ENCODE assay signal across 8 cellular contexts in genomic region chr2:231361701-231362588, GRCh38. TPM values are rescaled to one million over a fixed set of nuclear protein-coding genes. Genes with fewer than 3 reads are reported as not detected.
DNase-seq lines count a peak whose midpoint lies in the region; ATAC-seq, FAIRE-seq and TF ChIP-seq lines count a peak whose summit lies in the region.

No MANE protein-coding gene starts in this region.

- no peaks in the 10 kb centered on the region for H3K36me3 Mint-ChIP-seq in Caco-2 (ENCODE audit: insufficient read depth, unreplicated experiment)

- H3K27ac Mint-ChIP-seq in Caco-2 (ENCODE audit: unreplicated experiment) = no peak overlapping the region

- peak overlapping the region; percentile 72; the same call in 1 of the 2 replicates for H2AK5ac ChIP-seq in H1 (ENCODE audit: low read depth, low read length)

- no peaks in the 10 kb centered on the region for H3K27me3 Mint-ChIP-seq in Caco-2 (ENCODE audit: insufficient read depth, unreplicated experiment)

- H2BK12ac ChIP-seq in H1 (ENCODE audit: low read depth, low read length) = peak overlapping the region; percentile 75; the same call in 1 of the 2 replicates

- H2BK15ac ChIP-seq in H1 (ENCODE audit: low read length) = peak overlapping the region; percentile 92

- in situ Hi-C loops in G401 (cut with HindIII; ENCODE audit: low sequenced_read_pairs) = no loop called here

- 87% methylated on average over 12 of the region's 12 CpGs; no CpG with 5 or more reads in 1 of the 2 experiments for WGBS in H1 (ENCODE audit: extremely low coverage in 1 of 2, insufficient coverage in 1 of 2, insufficient read length in 1 of 2, insufficient replicate concordance in 2 of 2, low coverage in 1 of 2, low lambda C conversion rate in 2 of 2, missing lambda C conversion rate in 1 of 2), 2 experiments

- no peak overlapping the region for H3K23ac ChIP-seq in H1 (ENCODE audit: insufficient read length)

- no peaks in the 10 kb centered on the region for H3F3A ChIP-seq in Loucy (ENCODE audit: low read depth)

- no peaks in the 10 kb centered on the region for H3K79me2 ChIP-seq in Loucy (ENCODE audit: insufficient read depth, low read length)
- no peaks in the 10 kb centered on the region for H3K79me2 ChIP-seq in H1 (ENCODE audit: control insufficient read depth in 1 of 2, insufficient read depth in 2 of 2, low read length in 2 of 2)

- H4K20me1 ChIP-seq in Loucy (ENCODE audit: insufficient read depth, low read length, poor library complexity, severe bottlenecking) = no peaks in the 10 kb centered on the region
- H4K20me1 ChIP-seq in H1 (replicated peaks in 1 of 2; ENCODE audit: control insufficient read depth in 1 of 2, insufficient read depth in 2 of 2, low read length in 2 of 2) = no peaks in the 10 kb centered on the region

- H2BK20ac ChIP-seq in H1 (ENCODE audit: low read length) = peak overlapping the region; percentile 61; the same call in 1 of the 2 replicates

- H3K18ac ChIP-seq in H1 (ENCODE audit: extremely low read depth, low read length) = no peak overlapping the region

- intact Hi-C loops in uterus (cut with DNase I; ENCODE audit: low total_unique reads) = no loop called here
- intact Hi-C loops in Caco-2 (cut with micrococcal nuclease; ENCODE audit: unreplicated experiment) = no loop called here

- H3K9me3 ChIP-seq in Loucy (ENCODE audit: insufficient read depth, low read depth, low read length) = no peaks in the 10 kb centered on the region
- no peaks in the 10 kb centered on the region for H3K9me3 ChIP-seq in H1 (ENCODE audit: insufficient read depth in 2 of 2, low read depth in 1 of 2, low read length in 1 of 2)
- no peaks in the 10 kb centered on the region for H3K9me3 ChIP-seq in uterus
- H3K9me3 ChIP-seq in Caco-2 = no peaks in the 10 kb centered on the region

- H3K4me1 Mint-ChIP-seq in Caco-2 (ENCODE audit: low read depth, unreplicated experiment) = peaks cover 18% of the 10 kb centered on the region

- no peaks in the 10 kb centered on the region for H3K9me3 Mint-ChIP-seq in Caco-2 (ENCODE audit: unreplicated experiment)

- TF ChIP-seq EP300 in H1 (IDR thresholded peaks at IDR 0.05; ENCODE audit: borderline replicate concordance in 1 of 2, low read depth in 2 of 2, low read length in 2 of 2) = no peak

- ATAC-seq in GM18511 (IDR thresholded peaks at IDR 0.05; ENCODE audit: unreplicated experiment) = peak; percentile 96
- peak; percentile 98 for ATAC-seq in GM21619 (IDR thresholded peaks at IDR 0.05; ENCODE audit: unreplicated experiment)

- CTCF ChIA-PET in H1 (lab: Charles Lee; ENCODE audit: partially characterized antibody) = interaction anchor here (0.7 to 26.8 kb wide), 12 partner anchors 11 to 179 kb away, joined by 3 to 617 read pairs (median 5); partner anchors contain the start of gene B3GNT7
- CTCF ChIA-PET in Caco-2 (lab: Charles Lee) = no interaction called here

- peak overlapping the region; percentile 61 for H2AFZ ChIP-seq in Loucy (ENCODE audit: low read length)
- H2AFZ ChIP-seq in H1 (ENCODE audit: low read length) = no peak overlapping the region

- no peak for DNase-seq in H1 (ENCODE audit: low read depth in 1 of 2, low spot score in 2 of 2)
- no peak for DNase-seq in uterus
- DNase-seq in Caco-2 = no peak
- DNase-seq in G401 (ENCODE audit: low spot score) = no peak
- no peak for DNase-seq in DMS53 (lab: John Stamatoyannopoulos, UW)

- H3K14ac ChIP-seq in H1 (ENCODE audit: insufficient read length) = no peak overlapping the region

- no peak overlapping the region for H4K5ac ChIP-seq in H1 (ENCODE audit: insufficient read length, low read depth, low read length)

- H3K27me3 ChIP-seq in Loucy (ENCODE audit: insufficient read depth, low read length, poor library complexity, severe bottlenecking) (no peaks in the 10 kb centered on the region), H1 (replicated peaks in 1 of 4; ENCODE audit: control insufficient read depth in 3 of 4, extremely low read depth in 1 of 4, insufficient read depth in 3 of 4, low read length in 3 of 4) (no peaks in the 10 kb centered on the region), uterus (no peaks in the 10 kb centered on the region), Caco-2 (replicated peaks; ENCODE audit: control insufficient read depth, insufficient read depth, low read length) (no peaks in the 10 kb centered on the region)

- H4K91ac ChIP-seq in H1 (replicated peaks; ENCODE audit: insufficient read length, low read length) = peak overlapping the region; percentile 22

- H4K8ac ChIP-seq in H1 (ENCODE audit: extremely low read depth, insufficient read depth, low read length) = no peak overlapping the region

- no peak for FAIRE-seq in H1 (lab: Jason Lieb, UNC)

- H3K56ac ChIP-seq in H1 (replicated peaks; ENCODE audit: insufficient read length, low read depth, low read length) = no peak overlapping the region

- TF ChIP-seq CTCF in Loucy (conservative IDR thresholded peaks at IDR 0.05; ENCODE audit: low read length) = peak; percentile 46
- peak in 1 of 3 experiments; percentile 11; a peak in 1 of 4 replicates for TF ChIP-seq CTCF in H1 (IDR thresholded peaks at IDR 0.05; ENCODE audit: control extremely low read depth in 1 of 3, insufficient read depth in 1 of 3, low read depth in 1 of 3, low read length in 3 of 3)
- no peak for TF ChIP-seq CTCF in uterus (IDR thresholded peaks at IDR 0.05)
- no peak for TF ChIP-seq CTCF in Caco-2 (IDR thresholded peaks at IDR 0.05; ENCODE audit: insufficient read depth in 1 of 2, low read depth in 1 of 2, low read length in 1 of 2, severe bottlenecking in 1 of 2, unreplicated experiment in 1 of 2)

- peak overlapping the region; percentile 87; the same call in 1 of the 2 replicates for H2BK5ac ChIP-seq in H1 (ENCODE audit: low read depth, low read length)

- H3K4me3 ChIP-seq in Loucy (ENCODE audit: low read length, poor library complexity, severe bottlenecking) (no peak overlapping the region), H1 (ENCODE audit: extremely low read depth in 1 of 4, insufficient read depth in 2 of 4, low read depth in 3 of 4, low read length in 4 of 4) (no peak overlapping the region), uterus (no peak overlapping the region), Caco-2 (ENCODE audit: low read depth, low read length) (no peak overlapping the region)

- POLR2A ChIA-PET in H1 (lab: Charles Lee; ENCODE audit: partially characterized antibody) = interaction anchor here (0.6 to 2.0 kb wide), 5 partner anchors 9 to 119 kb away, joined by 3 to 13 read pairs (median 4); partner anchors contain the start of gene NCL
- POLR2A ChIA-PET in Caco-2 (lab: Charles Lee) = interaction anchor here (0.6 kb wide), 1 partner anchor 23 kb away, joined by 14 read pairs; no protein-coding TSS in a partner anchor

- H3K23me2 ChIP-seq in H1 (ENCODE audit: low read depth, low read length) = no peaks in the 10 kb centered on the region

- H3K4me1 ChIP-seq in Loucy (ENCODE audit: insufficient read depth, low read length, poor library complexity, severe bottlenecking) = peaks cover 33% of the 10 kb centered on the region
- peaks cover 2 to 16% (median 4%) of the 10 kb centered on the region in 4 experiments; a peak in 6 of 7 replicates for H3K4me1 ChIP-seq in H1 (replicated peaks in 1 of 4; ENCODE audit: control insufficient read depth in 3 of 4, insufficient read depth in 4 of 4, low read length in 3 of 4)
- no peaks in the 10 kb centered on the region for H3K4me1 ChIP-seq in uterus
- H3K4me1 ChIP-seq in Caco-2 = peaks cover 20% of the 10 kb centered on the region

- H3K36me3 ChIP-seq in Loucy (ENCODE audit: insufficient read depth, low read length) (no peaks in the 10 kb centered on the region), H1 (ENCODE audit: control insufficient read depth in 2 of 4, insufficient read depth in 4 of 4, low read length in 3 of 4) (no peaks in the 10 kb centered on the region), uterus (no peaks in the 10 kb centered on the region), Caco-2 (ENCODE audit: control insufficient read depth, insufficient read depth, low read length) (no peaks in the 10 kb centered on the region)

- no peak for TF ChIP-seq RAD21 in H1 (IDR thresholded peaks at IDR 0.05 in 1 of 2, conservative IDR thresholded peaks at IDR 0.05 in 1 of 2; ENCODE audit: low read depth in 2 of 2, low read length in 2 of 2)

- H3K9ac ChIP-seq in Loucy (ENCODE audit: low read depth, low read length, poor library complexity, severe bottlenecking) (peak overlapping the region; percentile 51), H1 (replicated peaks in 1 of 4; ENCODE audit: extremely low read depth in 1 of 4, low read depth in 3 of 4, low read length in 3 of 4) (no peak overlapping the region)

- no peak overlapping the region for H3K4ac ChIP-seq in H1 (replicated peaks; ENCODE audit: insufficient read length, low read depth, low read length)

- H3K4me3 Mint-ChIP-seq in Caco-2 (ENCODE audit: unreplicated experiment) = no peak overlapping the region

- no peak overlapping the region for H3K27ac ChIP-seq in H1 (ENCODE audit: low read depth, low read length)
- no peak overlapping the region for H3K27ac ChIP-seq in uterus

- no TSS peak for BruUV-seq in Caco-2 (replicated peaks; lab: Mats Ljungman, UMichigan)

- H3K4me2 ChIP-seq in Loucy (ENCODE audit: low read depth, low read length, poor library complexity, severe bottlenecking) (peak overlapping the region; percentile 27), H1 (ENCODE audit: insufficient read depth in 1 of 2, low read depth in 2 of 2, low read length in 2 of 2) (no peak overlapping the region)

- H3K9me2 ChIP-seq in Loucy (replicated peaks; ENCODE audit: low read depth, low read length) = no peaks in the 10 kb centered on the region

- H2BK120ac ChIP-seq in H1 (replicated peaks; ENCODE audit: low read depth, low read length) = no peak overlapping the region

- no peaks in the 10 kb centered on the region for H3K79me1 ChIP-seq in H1 (ENCODE audit: low read depth, low read length)

- TF ChIP-seq POLR2A in H1 (IDR thresholded peaks at IDR 0.05; ENCODE audit: control extremely low read depth in 1 of 2, low read depth in 2 of 2, low read length in 2 of 2) = no peak
- TF ChIP-seq POLR2A in uterus (IDR thresholded peaks at IDR 0.05) = no peak

TF ChIP-seq in H1, 55 proteins besides CTCF, POLR2A, EP300 and RAD21 (continues in another document):
- TF ChIP-seq BCL11A (IDR thresholded peaks at IDR 0.05; ENCODE audit: low read depth in 2 of 2, low read length in 2 of 2) = no peak
- no peak for TF ChIP-seq HDAC2 (IDR thresholded peaks at IDR 0.05; ENCODE audit: borderline replicate concordance in 1 of 2, low read depth in 2 of 2, low read length in 2 of 2)
- TF ChIP-seq MAFK (IDR thresholded peaks at IDR 0.05; ENCODE audit: low read depth, low read length) = no peak

RNA-seq across cellular contexts. Expression of gene B3GNT7, which starts 33.6 kb away (rescaled TPM):
- 72.5 and 73.1 TPM in 2 replicates for total RNA-seq in H1 (2021; fragmentation: NEBNext Ultra II Directional; extraction: Animal tissue kit (Norgen Biotek cat#: 25700))
- 26.4 and 27.7 TPM in 2 replicates for polyA plus RNA-seq in H1 (2011; rRNA removed)
- polyA plus RNA-seq in H1 (2011; cell fraction: cytosol; rRNA removed) = 15.1 TPM
- polyA plus RNA-seq in H1 (2011; cell fraction: nucleus; rRNA removed) = 33.9 TPM
- polyA plus RNA-seq in H1 (2012, experiment 1 of 2) = 54.0 to 78.2 TPM (median 68.9 TPM) in 4 replicates
- 70.7 TPM for polyA plus RNA-seq in H1 (2012, experiment 2 of 2)
- polyA plus RNA-seq in H1 (2013, experiment 1 of 2) = 150 TPM
- 144 TPM for polyA plus RNA-seq in H1 (2013, experiment 2 of 2)
- polyA minus RNA-seq in H1 (2011; rRNA and poly(A)+ RNA removed) = 19.3 and 21.6 TPM in 2 replicates
- polyA minus RNA-seq in H1 (2011; cell fraction: cytosol; rRNA and poly(A)+ RNA removed) = 41.2 TPM
- 19.9 TPM for polyA minus RNA-seq in H1 (2011; cell fraction: nucleus; rRNA and poly(A)+ RNA removed)
- total RNA-seq in uterus (1 to 10 TPM; 1.7 to 8.1 (median 3.1) TPM), Caco-2 (2022) (2.7 and 3.6 TPM in 2 replicates)
- 0.14 and 0.18 TPM in 2 replicates for total RNA-seq in G401 (2014; rRNA removed; shearing (Covaris generic))
